In genomic region chr16:24819462-24820040, GRCh38 we compare ENCODE assay signal across 20 cellular contexts. TPM values are rescaled to one million over a fixed set of nuclear protein-coding genes. Genes with fewer than 3 reads are reported as not detected.
DNase-seq lines count a peak whose midpoint lies in the region; ATAC-seq and TF ChIP-seq lines count a peak whose summit lies in the region.
"Had no signal": no experiment of that assay in that cellular context is flagged by ENCODE, and none has a peak within 500 bp of the region (broad histone marks: within the 10 kb centered on the region; RNA-seq: fewer than 3 reads in every experiment).

No MANE protein-coding gene starts in this region.

- H3K27ac ChIP-seq in upper lobe of right lung: no peak overlapping the region
- no peak overlapping the region for H3K27ac ChIP-seq in Karpas-422 (ENCODE audit: low read length)
- H3K27ac ChIP-seq: spleen, uterus had no signal

- H3K36me3 Mint-ChIP-seq in activated T-cell treated with anti-CD3 and anti-CD28 coated beads, Interleukin-2, amount 50 U/mL, for 72 hours (ENCODE audit: insufficient read depth in 2 of 2): peaks cover 13 to 29% of the 10 kb centered on the region in 2 donors
- peaks cover 17% of the 10 kb centered on the region for H3K36me3 Mint-ChIP-seq in activated naive CD8-positive, alpha-beta T cell treated with anti-CD3 and anti-CD28 coated beads for 36 hours

- H3K27me3 Mint-ChIP-seq in activated T-cell treated with anti-CD3 and anti-CD28 coated beads, Interleukin-2, amount 50 U/mL, for 72 hours (ENCODE audit: low read depth): no peaks in the 10 kb centered on the region
- no peaks in the 10 kb centered on the region for H3K27me3 Mint-ChIP-seq in activated naive CD8-positive, alpha-beta T cell treated with anti-CD3 and anti-CD28 coated beads for 36 hours

- no peak for DNase-seq in activated T-cell treated with anti-CD3 and anti-CD28 coated beads, Interleukin-2, amount 50 U/mL, for 72 hours
- no peak for DNase-seq in activated T-cell treated with anti-CD3 and anti-CD28 coated beads, Interleukin-2, amount 50 U/mL, for 1 hour
- DNase-seq in activated naive CD8-positive, alpha-beta T cell treated with anti-CD3 and anti-CD28 coated beads for 36 hours: no peak
- DNase-seq in fibroblast of the aortic adventitia (ENCODE audit: low read depth) (peak; percentile 35), upper lobe of right lung (no peak), Karpas-422 (no peak), retina (no peak)
- DNase-seq: ACHN, COR-L47, NCI-H1694, NCI-H510A, SHP77 treated with DMSO at 0.1 percent for 48 hours, spleen, uterus had no signal

- no peaks in the 10 kb centered on the region for H3K9me3 Mint-ChIP-seq in activated T-cell treated with anti-CD3 and anti-CD28 coated beads, Interleukin-2, amount 50 U/mL, for 72 hours
- H3K9me3 Mint-ChIP-seq in activated naive CD8-positive, alpha-beta T cell treated with anti-CD3 and anti-CD28 coated beads for 36 hours: no peaks in the 10 kb centered on the region

- peak overlapping the region; percentile 48 for H3K27ac Mint-ChIP-seq in activated T-cell treated with anti-CD3 and anti-CD28 coated beads, Interleukin-2, amount 50 U/mL, for 72 hours
- peak overlapping the region; percentile 56 for H3K27ac Mint-ChIP-seq in activated naive CD8-positive, alpha-beta T cell treated with anti-CD3 and anti-CD28 coated beads for 36 hours

- H3K9me2 ChIP-seq in Karpas-422 (replicated peaks; ENCODE audit: insufficient read depth, low read length): no peaks in the 10 kb centered on the region

- no peaks in the 10 kb centered on the region for H4K20me1 ChIP-seq in Karpas-422 (ENCODE audit: insufficient read depth, low read depth, low read length)

- no peaks in the 10 kb centered on the region for H3K9me3 ChIP-seq in upper lobe of right lung
- H3K9me3 ChIP-seq in Karpas-422 (ENCODE audit: low read length): no peaks in the 10 kb centered on the region
- H3K9me3 ChIP-seq: gastroesophageal sphincter, spleen, uterus had no signal

- no peaks in the 10 kb centered on the region for H3K4me1 Mint-ChIP-seq in activated T-cell treated with anti-CD3 and anti-CD28 coated beads, Interleukin-2, amount 50 U/mL, for 72 hours (ENCODE audit: low read depth)
- H3K4me1 Mint-ChIP-seq in activated naive CD8-positive, alpha-beta T cell treated with anti-CD3 and anti-CD28 coated beads for 36 hours: no peaks in the 10 kb centered on the region

- H3K36me3 ChIP-seq in upper lobe of right lung (peaks cover 93% of the 10 kb centered on the region), Karpas-422 (ENCODE audit: insufficient read depth, low read length) (peaks cover 29% of the 10 kb centered on the region)
- H3K36me3 ChIP-seq: uterus had no signal

- no peaks in the 10 kb centered on the region for H3K27me3 ChIP-seq in upper lobe of right lung
- H3K27me3 ChIP-seq in Karpas-422 (ENCODE audit: low read length): no peaks in the 10 kb centered on the region
- H3K27me3 ChIP-seq: gastroesophageal sphincter, spleen, uterus had no signal

- H3K4me1 ChIP-seq in upper lobe of right lung (no peaks in the 10 kb centered on the region), Karpas-422 (ENCODE audit: low read length) (no peaks in the 10 kb centered on the region)
- H3K4me1 ChIP-seq: spleen, uterus had no signal

- H3K4me3 ChIP-seq in fibroblast of the aortic adventitia (ENCODE audit: low read depth, low read length) (no peak overlapping the region), upper lobe of right lung (no peak overlapping the region), Karpas-422 (ENCODE audit: low read length) (no peak overlapping the region)
- H3K4me3 ChIP-seq: gastroesophageal sphincter, GM12878, spleen, uterus had no signal

- ATAC-seq in activated T-cell treated with anti-CD3 and anti-CD28 coated beads, Interleukin-2, amount 50 U/mL, for 72 hours (replicated peaks in 1 of 2): no peak
- ATAC-seq in upper lobe of right lung (peak; percentile 49), GM18868 (IDR thresholded peaks at IDR 0.05; ENCODE audit: unreplicated experiment) (no peak)
- ATAC-seq: activated CD4-positive, CD25-positive, alpha-beta regulatory T cell treated with anti-CD3 and anti-CD28 coated beads, Interleukin-2, amount 50 U/mL, for 24 hours; gastroesophageal sphincter; GM12878 had no signal

- H3K9ac ChIP-seq in Karpas-422 (ENCODE audit: low read length): no peak overlapping the region

- H3K4me3 Mint-ChIP-seq in activated T-cell treated with anti-CD3 and anti-CD28 coated beads, Interleukin-2, amount 50 U/mL, for 72 hours: no peak overlapping the region
- no peak overlapping the region for H3K4me3 Mint-ChIP-seq in activated naive CD8-positive, alpha-beta T cell treated with anti-CD3 and anti-CD28 coated beads for 36 hours

- intact Hi-C loops in upper lobe of right lung (cut with DNase I): loop anchor here (10.0 kb wide), 1 partner anchor 255 kb away; no protein-coding TSS in a partner anchor

- no peak overlapping the region for H3K4me2 ChIP-seq in Karpas-422 (ENCODE audit: low read depth, low read length, poor library complexity, severe bottlenecking)

- TF ChIP-seq CTCF in fibroblast of the aortic adventitia (IDR thresholded peaks at IDR 0.05; ENCODE audit: insufficient read depth, low read length): no peak
- TF ChIP-seq CTCF in upper lobe of right lung (IDR thresholded peaks at IDR 0.05): no peak

- no peaks in the 10 kb centered on the region for H3K79me2 ChIP-seq in Karpas-422 (ENCODE audit: low read length)

- no peak overlapping the region for H2AFZ ChIP-seq in Karpas-422 (ENCODE audit: low read length)

RNA-seq across cellular contexts. Expression of gene SLC5A11, which starts 26.2 kb away (rescaled TPM):
- total RNA-seq in activated T-cell treated with anti-CD3 and anti-CD28 coated beads, Interleukin-2, amount 50 U/mL, for 72 hours: under 1 TPM in 1 of 2 donors, not detected in 1; 0.21 TPM
- total RNA-seq in activated naive CD8-positive, alpha-beta T cell treated with anti-CD3 and anti-CD28 coated beads for 36 hours: under 1 TPM in 1 of 2 experiments, not detected in 1; 0.10 TPM
- total RNA-seq in fibroblast of the aortic adventitia (ENCODE audit: low replicate concordance) (not detected in 2 replicates), upper lobe of right lung (not detected)
- 0.11 and 0.15 TPM in 2 replicates for total RNA-seq in Karpas-422 (2014; rRNA removed; shearing (Covaris generic); ENCODE audit: low replicate concordance)
- total RNA-seq: G401, GM12878, posterior vena cava, uterus had no signal
